Comparison of ENCODE assay signal across 17 cellular contexts in genomic region chr7:158047386-158048059, GRCh38.
"Had no signal": no experiment of that assay in that cellular context is flagged by ENCODE, and none has a peak within 500 bp of the region (broad histone marks: within the 10 kb centered on the region; RNA-seq: fewer than 3 reads in every experiment).

No MANE protein-coding gene starts in this region.

- H3K9me3 Mint-ChIP-seq: naive thymus-derived CD4-positive, alpha-beta T cell; stimulated activated memory B cell treated with anti-CD40 and anti-IgM and Interleukin-4, amounts not matched to agents 10 μg/mL and 1 μg/mL and 100 μg/mL, for 72 hours; stimulated activated naive CD8-positive, alpha-beta T cell treated with anti-CD3 and anti-CD28 coated beads, Interleukin-15, Interleukin-2, amounts not matched to agents 100 ng/mL and 50 ng/mL, for 24 hours had no signal

- DNase-seq: central memory CD4-positive, alpha-beta T cell; effector CD8-positive, alpha-beta T cell; heart left ventricle; hippocampal formation; kidney glomerular epithelial cell; mesendoderm; naive thymus-derived CD4-positive, alpha-beta T cell; right cardiac atrium; stimulated activated CD4-positive, alpha-beta T cell treated with anti-CD3 and anti-CD28 coated beads, Interleukin-15, amount 100 ng/mL, for 24 hours; stimulated activated CD4-positive, alpha-beta T cell treated with anti-CD3 and anti-CD28 coated beads, Interleukin-1b, Interleukin-23, amount 100 ng/mL, for 48 hours; stimulated activated CD4-positive, alpha-beta T cell treated with anti-CD3 and anti-CD28 coated beads, Interleukin-4, amount 100 ng/mL, for 24 hours; tibial artery had no signal

- H3K27me3 Mint-ChIP-seq: stimulated activated memory B cell treated with anti-CD40 and anti-IgM and Interleukin-4, amounts not matched to agents 10 μg/mL and 1 μg/mL and 100 μg/mL, for 72 hours; stimulated activated naive CD8-positive, alpha-beta T cell treated with anti-CD3 and anti-CD28 coated beads, Interleukin-15, Interleukin-2, amounts not matched to agents 100 ng/mL and 50 ng/mL, for 24 hours had no signal

- FAIRE-seq: frontal cortex, islet of Langerhans had no signal

- H3K27ac ChIP-seq: coronary artery, heart left ventricle, tibial artery had no signal

- H3K4me3 Mint-ChIP-seq: naive thymus-derived CD4-positive, alpha-beta T cell; stimulated activated memory B cell treated with anti-CD40 and anti-IgM and Interleukin-4, amounts not matched to agents 10 μg/mL and 1 μg/mL and 100 μg/mL, for 72 hours; stimulated activated naive CD8-positive, alpha-beta T cell treated with anti-CD3 and anti-CD28 coated beads, Interleukin-15, Interleukin-2, amounts not matched to agents 100 ng/mL and 50 ng/mL, for 24 hours had no signal

- H3K4me1 ChIP-seq: tibial artery had no signal

- ATAC-seq: heart left ventricle; naive thymus-derived CD4-positive, alpha-beta T cell; right cardiac atrium; stimulated activated memory B cell treated with anti-CD40 and anti-IgM and Interleukin-4, amounts not matched to agents 10 μg/mL and 1 μg/mL and 100 μg/mL, for 72 hours had no signal

- H3K27me3 ChIP-seq: heart left ventricle had no signal

- H3K4me3 ChIP-seq: coronary artery, heart left ventricle, tibial artery had no signal

- H3K36me3 ChIP-seq: heart left ventricle, tibial artery had no signal

- H3K4me1 Mint-ChIP-seq: naive thymus-derived CD4-positive, alpha-beta T cell; stimulated activated memory B cell treated with anti-CD40 and anti-IgM and Interleukin-4, amounts not matched to agents 10 μg/mL and 1 μg/mL and 100 μg/mL, for 72 hours had no signal

- H3K27ac Mint-ChIP-seq: naive thymus-derived CD4-positive, alpha-beta T cell; stimulated activated memory B cell treated with anti-CD40 and anti-IgM and Interleukin-4, amounts not matched to agents 10 μg/mL and 1 μg/mL and 100 μg/mL, for 72 hours; stimulated activated naive CD8-positive, alpha-beta T cell treated with anti-CD3 and anti-CD28 coated beads, Interleukin-15, Interleukin-2, amounts not matched to agents 100 ng/mL and 50 ng/mL, for 24 hours had no signal

- H3K36me3 Mint-ChIP-seq: naive thymus-derived CD4-positive, alpha-beta T cell; stimulated activated memory B cell treated with anti-CD40 and anti-IgM and Interleukin-4, amounts not matched to agents 10 μg/mL and 1 μg/mL and 100 μg/mL, for 72 hours had no signal

- H3K9me3 ChIP-seq: heart left ventricle, tibial artery had no signal
